In the genomic region with DNA sequence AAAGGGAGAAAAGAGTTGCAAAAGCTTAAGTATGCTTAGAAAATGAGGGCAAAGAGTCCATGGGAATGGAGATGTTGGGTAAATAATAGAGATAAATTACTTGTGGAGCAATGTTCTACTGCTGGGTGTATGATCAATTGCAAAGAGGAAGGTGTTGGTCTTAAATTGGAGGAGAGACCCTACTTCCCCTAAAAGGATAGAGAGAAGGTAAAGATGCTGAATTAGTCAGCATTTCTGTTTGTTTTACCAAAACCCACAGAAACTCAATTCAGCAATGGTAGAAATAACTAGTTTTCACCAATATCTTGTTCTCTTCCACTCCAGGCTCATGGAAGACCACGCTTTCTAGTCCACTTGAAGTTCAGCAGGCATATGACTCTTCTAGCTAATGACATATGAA, we compare ENCODE assay signal across 19 cellular contexts. TPM values are rescaled to one million over a fixed set of nuclear protein-coding genes. Genes with fewer than 3 reads are reported as not detected.
A peak's percentile ranks its signal among the peaks of the same experiment; 100 is the strongest.
DNase-seq lines count a peak whose midpoint lies in the region; ATAC-seq and TF ChIP-seq lines count a peak whose summit lies in the region.
"Had no signal": no experiment of that assay in that cellular context is flagged by ENCODE, and none has a peak within 500 bp of the region (broad histone marks: within the 10 kb centered on the region; RNA-seq: fewer than 3 reads in every experiment).

No MANE protein-coding gene starts in this region.

- H3K79me2 ChIP-seq in MM.1S (ENCODE audit: low read length), result no peaks in the 10 kb centered on the region

- peak; percentile 44 for ATAC-seq in GM19351 (IDR thresholded peaks at IDR 0.05; ENCODE audit: unreplicated experiment)
- ATAC-seq in HG02623 (IDR thresholded peaks at IDR 0.05; ENCODE audit: unreplicated experiment), result peak; percentile 29
- ATAC-seq in HG03159 (IDR thresholded peaks at IDR 0.05; ENCODE audit: unreplicated experiment), result peak; percentile 56
- no peak for ATAC-seq in stimulated activated memory B cell treated with anti-CD40 and anti-IgM and Interleukin-4, amounts not matched to agents 10 μg/mL and 1 μg/mL and 100 μg/mL, for 72 hours
- ATAC-seq in GM21526 (IDR thresholded peaks at IDR 0.05; ENCODE audit: low FRiP score, unreplicated experiment), result no peak
- ATAC-seq: activated CD4-positive, CD25-positive, alpha-beta regulatory T cell treated with anti-CD3 and anti-CD28 coated beads, Interleukin-2, amount 50 U/mL, for 24 hours; GM23338; right cardiac atrium; upper lobe of right lung had no signal

- H3K27me3 ChIP-seq in BE2C (peaks cover 18% of the 10 kb centered on the region), MM.1S (replicated peaks; ENCODE audit: insufficient read depth, low read length) (no peaks in the 10 kb centered on the region)
- H3K27me3 ChIP-seq: upper lobe of right lung had no signal

- no peak overlapping the region for H2AFZ ChIP-seq in MM.1S (ENCODE audit: low read length)
- H2AFZ ChIP-seq: GM23338 had no signal

- H3K9me2 ChIP-seq in MM.1S (replicated peaks; ENCODE audit: insufficient read depth, low read length), result no peaks in the 10 kb centered on the region

- peaks cover 14% of the 10 kb centered on the region for H3K27me3 Mint-ChIP-seq in stimulated activated memory B cell treated with anti-CD40 and anti-IgM and Interleukin-4, amounts not matched to agents 10 μg/mL and 1 μg/mL and 100 μg/mL, for 72 hours

- H3K27ac Mint-ChIP-seq in stimulated activated memory B cell treated with anti-CD40 and anti-IgM and Interleukin-4, amounts not matched to agents 10 μg/mL and 1 μg/mL and 100 μg/mL, for 72 hours, result no peak overlapping the region
- H3K27ac Mint-ChIP-seq: activated naive CD4-positive, alpha-beta T cell treated with anti-CD3 and anti-CD28 coated beads for 36 hours; GM23338; stimulated activated naive CD8-positive, alpha-beta T cell treated with anti-CD3 and anti-CD28 coated beads, Interleukin-15, Interleukin-2, amounts not matched to agents 100 ng/mL and 50 ng/mL, for 24 hours had no signal

- H3K9me3 Mint-ChIP-seq in stimulated activated memory B cell treated with anti-CD40 and anti-IgM and Interleukin-4, amounts not matched to agents 10 μg/mL and 1 μg/mL and 100 μg/mL, for 72 hours, result no peaks in the 10 kb centered on the region
- H3K9me3 Mint-ChIP-seq: activated naive CD4-positive, alpha-beta T cell treated with anti-CD3 and anti-CD28 coated beads for 36 hours; GM23338; stimulated activated naive CD8-positive, alpha-beta T cell treated with anti-CD3 and anti-CD28 coated beads, Interleukin-15, Interleukin-2, amounts not matched to agents 100 ng/mL and 50 ng/mL, for 24 hours had no signal

- no peak overlapping the region for H3K9ac ChIP-seq in MM.1S (ENCODE audit: low read length)

- TF ChIP-seq CTCF in BE2C (IDR thresholded peaks at IDR 0.05; ENCODE audit: low read depth, low read length), result no peak
- no peak for TF ChIP-seq CTCF in MM.1S (IDR thresholded peaks at IDR 0.05; ENCODE audit: low read length)

- H3K27ac ChIP-seq in MM.1S (ENCODE audit: low read length), result no peak overlapping the region
- H3K27ac ChIP-seq: upper lobe of right lung had no signal

- no peak overlapping the region for H3K4me2 ChIP-seq in MM.1S (ENCODE audit: low read depth, low read length)
- H3K4me2 ChIP-seq: GM23338 had no signal

- DNase-seq in BE2C (no peak), MM.1S (no peak)
- DNase-seq: activated naive CD4-positive, alpha-beta T cell treated with anti-CD3 and anti-CD28 coated beads for 36 hours; C1 segment of cervical spinal cord; DMS53; NCI-H1694 treated with DMSO at 0.1 percent for 48 hours; right cardiac atrium; SHP77 treated with DMSO at 0.1 percent for 48 hours; T-helper 2 cell; upper lobe of right lung had no signal

- H4K20me1 ChIP-seq in MM.1S (ENCODE audit: insufficient read depth, low read length), result no peaks in the 10 kb centered on the region

- no peak overlapping the region for H3K4me3 Mint-ChIP-seq in stimulated activated memory B cell treated with anti-CD40 and anti-IgM and Interleukin-4, amounts not matched to agents 10 μg/mL and 1 μg/mL and 100 μg/mL, for 72 hours
- H3K4me3 Mint-ChIP-seq: activated naive CD4-positive, alpha-beta T cell treated with anti-CD3 and anti-CD28 coated beads for 36 hours; GM23338; stimulated activated naive CD8-positive, alpha-beta T cell treated with anti-CD3 and anti-CD28 coated beads, Interleukin-15, Interleukin-2, amounts not matched to agents 100 ng/mL and 50 ng/mL, for 24 hours had no signal

- no peaks in the 10 kb centered on the region for H3F3A ChIP-seq in MM.1S (ENCODE audit: insufficient read depth, low read length)

- H3K36me3 Mint-ChIP-seq in stimulated activated memory B cell treated with anti-CD40 and anti-IgM and Interleukin-4, amounts not matched to agents 10 μg/mL and 1 μg/mL and 100 μg/mL, for 72 hours, result no peaks in the 10 kb centered on the region

- H3K4me3 ChIP-seq in GM08714 (ENCODE audit: low read length), result peak overlapping the region; percentile 10; the same call in 1 of the 2 replicates
- no peak overlapping the region for H3K4me3 ChIP-seq in BE2C (ENCODE audit: low read depth, low read length)
- no peak overlapping the region for H3K4me3 ChIP-seq in MM.1S (ENCODE audit: low read length)
- H3K4me3 ChIP-seq: GM23338, upper lobe of right lung had no signal

- H3K9me3 ChIP-seq in BE2C (no peaks in the 10 kb centered on the region), MM.1S (replicated peaks; ENCODE audit: insufficient read depth, low read length) (no peaks in the 10 kb centered on the region)
- H3K9me3 ChIP-seq: upper lobe of right lung had no signal

- no peaks in the 10 kb centered on the region for H3K4me1 Mint-ChIP-seq in stimulated activated memory B cell treated with anti-CD40 and anti-IgM and Interleukin-4, amounts not matched to agents 10 μg/mL and 1 μg/mL and 100 μg/mL, for 72 hours
- H3K4me1 Mint-ChIP-seq: GM23338 had no signal

- no peaks in the 10 kb centered on the region for H3K4me1 ChIP-seq in BE2C
- H3K4me1 ChIP-seq in MM.1S (ENCODE audit: low read length), result peaks cover 21% of the 10 kb centered on the region
- H3K4me1 ChIP-seq: upper lobe of right lung had no signal

- H3K36me3 ChIP-seq in BE2C, result no peaks in the 10 kb centered on the region
- no peaks in the 10 kb centered on the region for H3K36me3 ChIP-seq in MM.1S (replicated peaks; ENCODE audit: insufficient read depth, low read length)
- H3K36me3 ChIP-seq: upper lobe of right lung had no signal

RNA-seq across cellular contexts. Expression of a gene that starts 32.1 kb away (rescaled TPM):
- not detected for polyA plus RNA-seq in BE2C (2012; ENCODE audit: insufficient read depth, insufficient read length, low read depth)
- polyA plus RNA-seq: GM23338 had no signal

Comparison
In these comparisons a context has a peak if more than half of its experiments do, and no peak if none do; other contexts are left out.
1. ATAC-seq: peak in GM19351 (single experiment), HG02623 (single experiment) and HG03159 (single experiment); none in stimulated activated memory B cell treated with anti-CD40 and anti-IgM and Interleukin-4, amounts not matched to agents 10 μg/mL and 1 μg/mL and 100 μg/mL, for 72 hours (single experiment) and GM21526 (single experiment).